ENCODE assay signal across 25 cellular contexts in genomic region chr18:13183790-13184189, GRCh38.
"Had no signal": no experiment of that assay in that cellular context is flagged by ENCODE, and none has a peak within 500 bp of the region (broad histone marks: within the 10 kb centered on the region; RNA-seq: fewer than 3 reads in every experiment).

No MANE protein-coding gene starts in this region.

- H3K27ac ChIP-seq: body of pancreas, stomach, suprapubic skin, vagina, VCaP had no signal

- DNase-seq: activated CD4-positive, alpha-beta T cell treated with anti-CD3 and anti-CD28 coated beads, Interleukin-2, amount 10 ng/mL, durations not matched to agents 7 days and 5 days; activated CD8-positive, alpha-beta memory T cell treated with anti-CD3 and anti-CD28 coated beads, Interleukin-2, amount 10 ng/mL, durations not matched to agents 7 days and 5 days; activated CD8-positive, alpha-beta T cell treated with anti-CD3 and anti-CD28 coated beads for 36 hours; activated effector memory CD4-positive, alpha-beta T cell treated with anti-CD3 and anti-CD28 coated beads, Interleukin-2, amount 50 U/mL, for 16 hours; activated naive CD4-positive, alpha-beta T cell treated with anti-CD3 and anti-CD28 coated beads, Interleukin-2, amount 10 ng/mL, durations not matched to agents 7 days and 5 days; activated T-cell treated with anti-CD3 and anti-CD28 coated beads for 4 hours; anterior cingulate cortex; body of pancreas; caudate nucleus; dermis blood vessel endothelial cell; effector CD8-positive, alpha-beta T cell; foreskin melanocyte; hypothalamus; naive thymus-derived CD8-positive, alpha-beta T cell; small intestine; stomach; T-cell; trophoblast cell had no signal

- ATAC-seq: activated CD4-positive, CD25-positive, alpha-beta regulatory T cell treated with anti-CD3 and anti-CD28 coated beads, Interleukin-2, amount 50 U/mL, for 24 hours; activated CD8-positive, alpha-beta memory T cell treated with anti-CD3 and anti-CD28 coated beads, Interleukin-2, amount 10 ng/mL, durations not matched to agents 7 days and 5 days; activated CD8-positive, alpha-beta T cell treated with anti-CD3 and anti-CD28 coated beads for 36 hours; body of pancreas; naive thymus-derived CD8-positive, alpha-beta T cell; sciatic nerve; stimulated activated memory B cell treated with anti-CD40 and anti-IgM and Interleukin-4, amounts not matched to agents 10 μg/mL and 1 μg/mL and 100 μg/mL, for 72 hours; T-cell had no signal

- H3K27me3 ChIP-seq: body of pancreas, stomach, suprapubic skin, vagina had no signal

- H3K9me3 ChIP-seq: body of pancreas, stomach, suprapubic skin, vagina had no signal

- H3K4me3 ChIP-seq: body of pancreas, lung, stomach, suprapubic skin, vagina had no signal

- H3K36me3 ChIP-seq: stomach, suprapubic skin, vagina had no signal

- H3K4me1 ChIP-seq: body of pancreas, suprapubic skin, vagina had no signal
